In genomic region chr1:246008256-246008901, GRCh38 we compare ENCODE assay signal across 17 cellular contexts.
DNase-seq lines count a peak whose midpoint lies in the region; ATAC-seq and TF ChIP-seq lines count a peak whose summit lies in the region.
"Had no signal": no experiment of that assay in that cellular context is flagged by ENCODE, and none has a peak within 500 bp of the region (broad histone marks: within the 10 kb centered on the region; RNA-seq: fewer than 3 reads in every experiment).

No MANE protein-coding gene starts in this region.

- H3K27ac ChIP-seq in muscle layer of duodenum (ENCODE audit: low read length), result peak overlapping the region; percentile 5
- H3K27ac ChIP-seq: GM23248, heart right ventricle, left ventricle myocardium inferior, neutrophil had no signal

- no peaks in the 10 kb centered on the region for H3K9me3 ChIP-seq in muscle layer of duodenum (ENCODE audit: control insufficient read depth in 1 of 2, low read length in 2 of 2)
- H3K9me3 ChIP-seq: heart right ventricle, left ventricle myocardium inferior, neutrophil, SK-N-SH had no signal

- no peak for ATAC-seq in HG03565 (IDR thresholded peaks at IDR 0.05; ENCODE audit: unreplicated experiment)
- ATAC-seq: heart right ventricle; stimulated activated naive CD8-positive, alpha-beta T cell treated with anti-CD3 and anti-CD28 coated beads, Interleukin-15, Interleukin-2, amounts not matched to agents 100 U/mL and 50 U/mL, for 24 hours had no signal

- H3K27me3 ChIP-seq in muscle layer of duodenum (ENCODE audit: low read depth, low read length), result no peaks in the 10 kb centered on the region
- H3K27me3 ChIP-seq: heart right ventricle, neutrophil had no signal

- H3K4me3 ChIP-seq in muscle layer of duodenum (ENCODE audit: low read depth in 1 of 2, low read length in 2 of 2), result no peak overlapping the region
- H3K4me3 ChIP-seq: GM23248, heart right ventricle, left ventricle myocardium inferior, smooth muscle cell had no signal

- in situ Hi-C loops in GM13977 (cut with MboI; ENCODE audit: low pct_unique_long_range_greater_than_20kb, low sequenced_read_pairs, unreplicated experiment), result loop anchor here (10.0 to 25.0 kb wide), 2 partner anchors 279 to 446 kb away; no protein-coding TSS in a partner anchor

- peaks cover 0 to 11% of the 10 kb centered on the region in 2 donors for H3K4me1 ChIP-seq in muscle layer of duodenum (ENCODE audit: control insufficient read depth in 1 of 2, insufficient read depth in 2 of 2, low read length in 2 of 2)
- H3K4me1 ChIP-seq: left ventricle myocardium inferior had no signal

- no peaks in the 10 kb centered on the region for H3K36me3 ChIP-seq in muscle layer of duodenum (ENCODE audit: control insufficient read depth in 1 of 2, insufficient read depth in 2 of 2, low read length in 2 of 2)
- H3K36me3 ChIP-seq: heart right ventricle, left ventricle myocardium inferior, neutrophil had no signal

- no peak for TF ChIP-seq CTCF in GM13977 (IDR thresholded peaks at IDR 0.05; ENCODE audit: extremely low read depth, insufficient read depth, missing control alignments)

- DNase-seq in ELF-1 (ENCODE audit: low read depth, low spot score) (peak; percentile 83), NCI-H774 (lab: John Stamatoyannopoulos, UW) (peak; percentile 39), foreskin melanocyte (peak; percentile 67), activated T-cell treated with anti-CD3 and anti-CD28 coated beads for 4 hours (no peak), retina (no peak), GM13977 (ENCODE audit: low spot score) (no peak)
- DNase-seq: activated CD4-positive, alpha-beta T cell treated with anti-CD3 and anti-CD28 coated beads, Interleukin-2, amount 50 U/mL, for 48 hours; GM23248; heart right ventricle; left ventricle myocardium inferior; NCI-H187; SK-N-SH; stimulated activated naive CD8-positive, alpha-beta T cell treated with anti-CD3 and anti-CD28 coated beads, Interleukin-15, Interleukin-2, amounts not matched to agents 100 U/mL and 50 U/mL, for 24 hours had no signal

Comparison
In these comparisons a context has a peak if more than half of its experiments do, and no peak if none do; other contexts are left out.
1. DNase-seq: peak in ELF-1 (single experiment), NCI-H774 (single experiment) and foreskin melanocyte (single experiment); none in activated T-cell treated with anti-CD3 and anti-CD28 coated beads for 4 hours (single experiment), retina (single experiment) and GM13977 (single experiment).